ENCODE assay signal across 8 cellular contexts in genomic region chr16:68275611-68276191, GRCh38. TPM values are rescaled to one million over a fixed set of nuclear protein-coding genes. Genes with fewer than 3 reads are reported as not detected.
DNase-seq lines count a peak whose midpoint lies in the region; ATAC-seq and TF ChIP-seq lines count a peak whose summit lies in the region.

No MANE protein-coding gene starts in this region.

- H3K27ac Mint-ChIP-seq in HFFc6: peak overlapping the region; percentile 24
- peak overlapping the region; percentile 14 for H3K27ac Mint-ChIP-seq in osteocyte (ENCODE audit: unreplicated experiment)

- no peak for TF ChIP-seq CTCF in HFFc6 (IDR thresholded peaks at IDR 0.05)
- TF ChIP-seq CTCF in osteocyte (IDR thresholded peaks at IDR 0.05): no peak

- H3K9me3 Mint-ChIP-seq in HFFc6 (no peaks in the 10 kb centered on the region), osteocyte (ENCODE audit: unreplicated experiment) (no peaks in the 10 kb centered on the region)

- no peak for DNase-seq in HFFc6
- DNase-seq in NCI-H2196 (lab: John Stamatoyannopoulos, UW; ENCODE audit: unreplicated experiment): peak; percentile 35
- DNase-seq in activated effector memory CD4-positive, alpha-beta T cell treated with anti-CD3 and anti-CD28 coated beads, Interleukin-2, amount 50 U/mL, for 16 hours: peak; percentile 76
- no peak for DNase-seq in osteocyte (ENCODE audit: extremely low spot score, unreplicated experiment)
- no peak for DNase-seq in NCI-H2029 treated with DMSO at 0.1 percent for 48 hours (lab: John Stamatoyannopoulos, UW)
- DNase-seq in hypothalamus (lab: John Stamatoyannopoulos, UW): no peak

- peaks cover 10% of the 10 kb centered on the region for H3K4me1 Mint-ChIP-seq in HFFc6 (ENCODE audit: low read depth)
- H3K4me1 Mint-ChIP-seq in osteocyte (ENCODE audit: unreplicated experiment): peaks cover 3% of the 10 kb centered on the region

- ATAC-seq in GM18498 (IDR thresholded peaks at IDR 0.05; ENCODE audit: unreplicated experiment) (peak; percentile 73), GM21360 (IDR thresholded peaks at IDR 0.05; ENCODE audit: unreplicated experiment) (no peak)

- H3K36me3 Mint-ChIP-seq in HFFc6 (ENCODE audit: low read depth): peaks cover 21% of the 10 kb centered on the region
- peaks cover 15% of the 10 kb centered on the region for H3K36me3 Mint-ChIP-seq in osteocyte (ENCODE audit: unreplicated experiment)

- H3K27me3 Mint-ChIP-seq in HFFc6 (ENCODE audit: insufficient read depth) (no peaks in the 10 kb centered on the region), osteocyte (ENCODE audit: unreplicated experiment) (no peaks in the 10 kb centered on the region)

- H3K4me3 Mint-ChIP-seq in HFFc6 (no peak overlapping the region), osteocyte (ENCODE audit: unreplicated experiment) (no peak overlapping the region)

RNA-seq across cellular contexts. Expression of gene SLC7A6, which starts 11.4 kb away (rescaled TPM):
- 10 to 100 TPM; 46.1 to 56.6 (median 50.8) TPM for total RNA-seq in HFFc6 (2021; fragmentation: NEBNext Ultra II Directional; extraction: Animal tissue kit (Norgen Biotek cat#: 25700))
- total RNA-seq in osteocyte: 50.7 and 52.9 TPM in 2 replicates

RNA-seq across cellular contexts. Expression of gene PLA2G15, which starts 30.5 kb away (rescaled TPM):
- total RNA-seq in HFFc6 (2021; fragmentation: NEBNext Ultra II Directional; extraction: Animal tissue kit (Norgen Biotek cat#: 25700)): 10 to 100 TPM; 40.1 to 47.4 (median 44.4) TPM
- 25.9 and 27.9 TPM in 2 replicates for total RNA-seq in osteocyte

RNA-seq across cellular contexts. Expression of gene SLC7A6OS, which starts 35.0 kb away (rescaled TPM):
- 10 to 100 TPM; 10.5 to 16.2 (median 13.7) TPM for total RNA-seq in HFFc6 (2021; fragmentation: NEBNext Ultra II Directional; extraction: Animal tissue kit (Norgen Biotek cat#: 25700))
- 14.2 and 18.4 TPM in 2 replicates for total RNA-seq in osteocyte

RNA-seq across cellular contexts. Expression of gene PRMT7, which starts 35.1 kb away (rescaled TPM):
- total RNA-seq in HFFc6 (2021; fragmentation: NEBNext Ultra II Directional; extraction: Animal tissue kit (Norgen Biotek cat#: 25700)): 10 to 100 TPM; 32.1 to 37.7 (median 36.4) TPM
- total RNA-seq in osteocyte: 38.4 and 43.5 TPM in 2 replicates

RNA-seq across cellular contexts. Expression of gene ESRP2, which starts 39.8 kb away (rescaled TPM):
- under 1 TPM in 4 of 6 experiments, not detected in 2; 0.05 to 0.14 (median 0.10) TPM for total RNA-seq in HFFc6 (2021; fragmentation: NEBNext Ultra II Directional; extraction: Animal tissue kit (Norgen Biotek cat#: 25700))
- total RNA-seq in osteocyte: 0.16 and 0.24 TPM in 2 replicates

Comparison
In these comparisons a context has a peak if more than half of its experiments do, and no peak if none do; other contexts are left out.
1. DNase-seq: peak in NCI-H2196 (single experiment) and activated effector memory CD4-positive, alpha-beta T cell treated with anti-CD3 and anti-CD28 coated beads, Interleukin-2, amount 50 U/mL, for 16 hours (single experiment); none in HFFc6 (single experiment), osteocyte (single experiment), NCI-H2029 treated with DMSO at 0.1 percent for 48 hours (single experiment) and hypothalamus (0 of 51).